1 cellular context compared by ENCODE assay signal in the genomic region with DNA sequence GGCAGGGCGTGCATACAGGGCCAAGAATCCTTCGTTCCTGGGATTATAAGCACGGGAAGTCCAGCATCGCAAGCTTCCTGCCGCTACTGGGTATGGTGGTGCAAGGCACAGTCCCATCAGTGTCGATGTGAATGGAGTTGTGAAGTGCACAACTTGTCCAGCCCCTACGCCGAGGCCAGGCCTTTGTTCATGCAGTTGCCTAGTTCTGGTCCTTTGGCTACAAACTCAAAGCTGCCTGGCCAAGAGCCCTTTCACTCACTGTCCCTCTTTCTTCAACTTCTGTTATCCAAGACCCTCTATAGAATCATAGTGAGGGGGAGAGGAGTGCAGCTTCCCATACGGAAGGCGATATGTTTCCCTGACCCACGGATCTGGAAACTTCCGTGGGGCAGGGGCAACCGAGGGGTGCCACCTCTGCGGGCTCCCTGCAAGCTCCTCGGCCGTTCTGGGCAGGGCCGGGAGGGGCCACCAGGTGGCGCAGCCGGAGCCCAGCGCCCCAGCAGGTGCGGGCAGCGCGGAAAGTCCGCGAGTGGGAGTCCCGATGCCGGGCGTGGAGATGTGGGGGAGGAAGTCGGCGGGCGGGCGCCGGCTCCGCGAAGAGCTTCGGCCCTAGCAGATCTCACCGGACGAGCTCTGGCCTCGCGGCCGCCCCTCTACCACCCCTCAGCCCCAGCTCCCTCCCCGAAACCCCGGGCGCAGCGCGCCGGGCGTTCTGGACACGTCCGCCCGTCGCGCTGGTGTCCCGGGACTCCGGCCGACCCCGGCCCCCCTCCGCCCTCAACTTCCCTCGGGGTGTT.
TF ChIP-seq lines count a peak whose summit lies in the region.

No MANE protein-coding gene starts in this region.

TF ChIP-seq in GM23338, 12 proteins besides CTCF, POLR2A, EP300 and RAD21 (continued from another document):
- TF ChIP-seq, protein P1, sequence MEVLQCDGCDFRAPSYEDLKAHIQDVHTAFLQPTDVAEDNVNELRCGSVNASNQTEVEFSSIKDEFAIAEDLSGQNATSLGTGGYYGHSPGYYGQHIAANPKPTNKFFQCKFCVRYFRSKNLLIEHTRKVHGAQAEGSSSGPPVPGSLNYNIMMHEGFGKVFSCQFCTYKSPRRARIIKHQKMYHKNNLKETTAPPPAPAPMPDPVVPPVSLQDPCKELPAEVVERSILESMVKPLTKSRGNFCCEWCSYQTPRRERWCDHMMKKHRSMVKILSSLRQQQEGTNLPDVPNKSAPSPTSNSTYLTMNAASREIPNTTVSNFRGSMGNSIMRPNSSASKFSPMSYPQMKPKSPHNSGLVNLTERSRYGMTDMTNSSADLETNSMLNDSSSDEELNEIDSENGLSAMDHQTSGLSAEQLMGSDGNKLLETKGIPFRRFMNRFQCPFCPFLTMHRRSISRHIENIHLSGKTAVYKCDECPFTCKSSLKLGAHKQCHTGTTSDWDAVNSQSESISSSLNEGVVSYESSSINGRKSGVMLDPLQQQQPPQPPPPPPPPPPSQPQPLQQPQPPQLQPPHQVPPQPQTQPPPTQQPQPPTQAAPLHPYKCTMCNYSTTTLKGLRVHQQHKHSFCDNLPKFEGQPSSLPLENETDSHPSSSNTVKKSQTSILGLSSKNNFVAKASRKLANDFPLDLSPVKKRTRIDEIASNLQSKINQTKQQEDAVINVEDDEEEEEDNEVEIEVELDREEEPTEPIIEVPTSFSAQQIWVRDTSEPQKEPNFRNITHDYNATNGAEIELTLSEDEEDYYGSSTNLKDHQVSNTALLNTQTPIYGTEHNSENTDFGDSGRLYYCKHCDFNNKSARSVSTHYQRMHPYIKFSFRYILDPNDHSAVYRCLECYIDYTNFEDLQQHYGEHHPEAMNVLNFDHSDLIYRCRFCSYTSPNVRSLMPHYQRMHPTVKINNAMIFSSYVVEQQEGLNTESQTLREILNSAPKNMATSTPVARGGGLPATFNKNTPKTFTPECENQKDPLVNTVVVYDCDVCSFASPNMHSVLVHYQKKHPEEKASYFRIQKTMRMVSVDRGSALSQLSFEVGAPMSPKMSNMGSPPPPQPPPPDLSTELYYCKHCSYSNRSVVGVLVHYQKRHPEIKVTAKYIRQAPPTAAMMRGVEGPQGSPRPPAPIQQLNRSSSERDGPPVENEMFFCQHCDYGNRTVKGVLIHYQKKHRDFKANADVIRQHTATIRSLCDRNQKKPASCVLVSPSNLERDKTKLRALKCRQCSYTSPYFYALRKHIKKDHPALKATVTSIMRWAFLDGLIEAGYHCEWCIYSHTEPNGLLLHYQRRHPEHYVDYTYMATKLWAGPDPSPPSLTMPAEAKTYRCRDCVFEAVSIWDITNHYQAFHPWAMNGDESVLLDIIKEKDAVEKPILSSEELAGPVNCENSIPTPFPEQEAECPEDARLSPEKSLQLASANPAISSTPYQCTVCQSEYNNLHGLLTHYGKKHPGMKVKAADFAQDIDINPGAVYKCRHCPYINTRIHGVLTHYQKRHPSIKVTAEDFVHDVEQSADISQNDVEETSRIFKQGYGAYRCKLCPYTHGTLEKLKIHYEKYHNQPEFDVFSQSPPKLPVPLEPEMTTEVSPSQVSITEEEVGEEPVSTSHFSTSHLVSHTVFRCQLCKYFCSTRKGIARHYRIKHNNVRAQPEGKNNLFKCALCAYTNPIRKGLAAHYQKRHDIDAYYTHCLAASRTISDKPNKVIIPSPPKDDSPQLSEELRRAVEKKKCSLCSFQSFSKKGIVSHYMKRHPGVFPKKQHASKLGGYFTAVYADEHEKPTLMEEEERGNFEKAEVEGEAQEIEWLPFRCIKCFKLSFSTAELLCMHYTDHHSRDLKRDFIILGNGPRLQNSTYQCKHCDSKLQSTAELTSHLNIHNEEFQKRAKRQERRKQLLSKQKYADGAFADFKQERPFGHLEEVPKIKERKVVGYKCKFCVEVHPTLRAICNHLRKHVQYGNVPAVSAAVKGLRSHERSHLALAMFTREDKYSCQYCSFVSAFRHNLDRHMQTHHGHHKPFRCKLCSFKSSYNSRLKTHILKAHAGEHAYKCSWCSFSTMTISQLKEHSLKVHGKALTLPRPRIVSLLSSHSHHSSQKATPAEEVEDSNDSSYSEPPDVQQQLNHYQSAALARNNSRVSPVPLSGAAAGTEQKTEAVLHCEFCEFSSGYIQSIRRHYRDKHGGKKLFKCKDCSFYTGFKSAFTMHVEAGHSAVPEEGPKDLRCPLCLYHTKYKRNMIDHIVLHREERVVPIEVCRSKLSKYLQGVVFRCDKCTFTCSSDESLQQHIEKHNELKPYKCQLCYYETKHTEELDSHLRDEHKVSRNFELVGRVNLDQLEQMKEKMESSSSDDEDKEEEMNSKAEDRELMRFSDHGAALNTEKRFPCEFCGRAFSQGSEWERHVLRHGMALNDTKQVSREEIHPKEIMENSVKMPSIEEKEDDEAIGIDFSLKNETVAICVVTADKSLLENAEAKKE (CRISPR knock-in tag; IDR thresholded peaks at IDR 0.05): no peak
- TF ChIP-seq ZNF114 (CRISPR knock-in tag; IDR thresholded peaks at IDR 0.05) (no peak), ETS1 (IDR thresholded peaks at IDR 0.05) (no peak), STAT1 (IDR thresholded peaks at IDR 0.05; ENCODE audit: unreplicated experiment) (no peak), NANOG (IDR thresholded peaks at IDR 0.05; ENCODE audit: borderline replicate concordance) (no peak), EZH2 (IDR thresholded peaks at IDR 0.05; ENCODE audit: low read depth, unreplicated experiment) (no peak)
